ENCODE assay signal across 8 cellular contexts in the genomic region with DNA sequence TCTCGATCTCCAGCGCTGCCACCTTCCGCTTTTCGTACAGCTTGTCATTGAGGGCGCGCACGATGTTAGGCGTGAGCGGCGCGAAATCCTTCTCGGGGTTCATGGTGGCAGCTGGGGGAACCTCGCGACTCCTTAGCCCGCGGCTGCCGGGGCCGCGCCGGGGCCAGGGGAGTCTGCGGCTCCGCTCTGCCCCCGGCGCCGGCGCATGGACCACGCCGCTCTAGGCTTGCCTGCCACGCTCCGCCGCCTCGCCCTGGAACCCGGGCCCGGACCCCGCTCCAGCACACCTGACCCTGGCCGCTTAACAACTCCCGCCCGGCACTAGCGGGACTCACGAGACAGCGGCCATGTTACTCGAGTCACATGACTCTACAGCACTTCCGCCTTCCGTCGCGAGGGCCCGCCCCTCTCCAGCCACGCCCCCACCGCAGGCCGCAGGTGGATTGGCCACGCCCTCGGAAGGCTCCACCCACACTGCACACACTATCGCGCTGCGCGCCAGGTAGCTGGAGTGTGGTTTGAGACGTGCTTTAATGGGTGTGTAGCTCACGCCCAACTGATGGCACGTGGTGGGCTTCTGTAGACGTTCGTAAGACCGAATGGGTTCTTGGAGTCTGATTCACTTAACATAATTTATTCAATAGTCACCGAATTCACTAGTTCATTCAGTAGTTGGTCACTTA. TPM values are rescaled to one million over a fixed set of nuclear protein-coding genes. Genes with fewer than 3 reads are reported as not detected.
DNase-seq lines count a peak whose midpoint lies in the region; ATAC-seq and TF ChIP-seq lines count a peak whose summit lies in the region.

Gene VAC14, minus strand, starts transcription at position 361 of the 683 bp plus-strand sequence. Its CDS starts 258 bp downstream, at position 103.

- H3K27me3 ChIP-seq in left lung, result no peaks in the 10 kb centered on the region

- DNase-seq in C1 segment of cervical spinal cord (lab: John Stamatoyannopoulos, UW), result peak; percentile 31 to 89 (median 79)
- peak; percentile 92 for DNase-seq in NCI-H748 (lab: John Stamatoyannopoulos, UW; ENCODE audit: unreplicated experiment)
- DNase-seq in activated CD4-positive, alpha-beta T cell treated with anti-CD3 and anti-CD28 coated beads, Interleukin-2, amount 50 U/mL, for 1 hour, result peak; percentile 98
- peak; percentile 92 for DNase-seq in dermis blood vessel endothelial cell
- peak; percentile 94 to 97 for DNase-seq in left lung
- peak; percentile 96 to 97 for DNase-seq in stimulated activated CD4-positive, alpha-beta T cell treated with anti-CD3 and anti-CD28 coated beads, Interleukin-2, amount 100 ng/mL, for 48 hours

- H3K36me3 ChIP-seq in left lung, result no peaks in the 10 kb centered on the region

- ATAC-seq in GM19372 (IDR thresholded peaks at IDR 0.05; ENCODE audit: low read depth, unreplicated experiment), result peak; percentile 95
- ATAC-seq in HG03521 (IDR thresholded peaks at IDR 0.05; ENCODE audit: unreplicated experiment), result peak; percentile 95
- peak; percentile 99 for ATAC-seq in left lung

- intact Hi-C loops in left lung (cut with DNase I), result no loop called here

- H3K9me3 ChIP-seq in left lung, result no peaks in the 10 kb centered on the region

- H3K27ac ChIP-seq in left lung, result peak within 1 kb of the TSS; percentile 68 to 88

- no peak for TF ChIP-seq CTCF in left lung (IDR thresholded peaks at IDR 0.05)

- peaks cover 10 to 43% of the 10 kb centered on the region in 2 donors for H3K4me1 ChIP-seq in left lung

- peak within 1 kb of the TSS; percentile 97 for H3K4me3 ChIP-seq in left lung

RNA-seq across cellular contexts. Expression of gene VAC14, which starts in this region (rescaled TPM):
- total RNA-seq in dermis blood vessel endothelial cell, result 20.6 and 40.4 TPM in 2 replicates
- total RNA-seq in left lung, result 10 to 100 TPM; 40.0 to 53.2 TPM

Comparison
In these comparisons a context has a peak if more than half of its experiments do, and no peak if none do; other contexts are left out.
1. Peak in every context shown above with its lines: DNase-seq, ATAC-seq, H3K4me3 ChIP-seq and H3K27ac ChIP-seq.